Comparison of ENCODE assay signal across 22 cellular contexts in the genomic region with DNA sequence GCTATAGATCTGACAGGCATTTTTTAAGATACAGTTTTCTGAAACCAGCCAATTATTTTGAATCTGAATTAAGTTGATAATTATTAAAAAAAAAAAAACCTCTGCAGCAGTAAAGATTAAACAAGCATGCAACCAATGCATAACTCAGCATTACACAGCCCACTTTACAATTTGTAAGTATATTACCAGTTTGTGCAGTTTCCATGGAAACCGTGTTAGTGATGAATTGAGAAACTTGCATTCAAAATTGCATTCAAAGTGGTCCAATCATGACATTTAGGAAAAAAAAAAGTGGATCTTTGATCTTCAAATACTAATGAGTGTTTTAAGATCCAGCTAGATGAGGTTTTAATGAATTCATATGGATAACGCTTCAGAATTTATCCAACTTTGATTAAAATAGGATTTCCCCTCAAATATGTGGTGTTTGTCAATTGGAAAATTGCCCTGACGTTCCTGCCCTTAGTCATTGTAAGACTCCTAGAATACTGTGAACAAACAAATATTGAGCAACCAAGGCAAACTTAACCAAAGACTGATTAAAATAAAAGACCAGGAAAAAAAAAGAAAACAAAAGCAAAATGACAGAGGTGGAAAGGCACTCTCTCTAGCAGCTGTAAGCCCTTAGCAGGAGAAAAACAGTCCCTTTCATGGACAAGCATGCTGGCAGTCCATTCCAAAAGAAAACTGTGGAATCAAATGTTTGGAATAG.
DNase-seq lines count a peak whose midpoint lies in the region; ATAC-seq lines count a peak whose summit lies in the region.
"Had no signal": no experiment of that assay in that cellular context is flagged by ENCODE, and none has a peak within 500 bp of the region (broad histone marks: within the 10 kb centered on the region; RNA-seq: fewer than 3 reads in every experiment).

No MANE protein-coding gene starts in this region.

- no peaks in the 10 kb centered on the region for H3K36me3 Mint-ChIP-seq in CD4-positive, alpha-beta memory T cell
- no peaks in the 10 kb centered on the region for H3K36me3 Mint-ChIP-seq in naive thymus-derived CD4-positive, alpha-beta T cell
- H3K36me3 Mint-ChIP-seq: CD4-positive, CD25-positive, alpha-beta regulatory T cell had no signal

- H3K36me3 ChIP-seq in CD4-positive, alpha-beta memory T cell (ENCODE audit: insufficient read depth, low read length) = no peaks in the 10 kb centered on the region
- H3K36me3 ChIP-seq in naive thymus-derived CD4-positive, alpha-beta T cell (ENCODE audit: control insufficient read depth in 2 of 3, insufficient read depth in 3 of 3, low read length in 3 of 3) = no peaks in the 10 kb centered on the region
- H3K36me3 ChIP-seq: sigmoid colon had no signal

- no peaks in the 10 kb centered on the region for H3K4me1 Mint-ChIP-seq in CD4-positive, alpha-beta memory T cell
- peaks cover 0 to 1% (median 0%) of the 10 kb centered on the region in 7 donors for H3K4me1 Mint-ChIP-seq in naive thymus-derived CD4-positive, alpha-beta T cell
- H3K4me1 Mint-ChIP-seq: CD4-positive, CD25-positive, alpha-beta regulatory T cell; T-helper 17 cell had no signal

- no peaks in the 10 kb centered on the region for H3K4me1 ChIP-seq in CD4-positive, alpha-beta memory T cell (ENCODE audit: insufficient read depth, low read length)
- H3K4me1 ChIP-seq in naive thymus-derived CD4-positive, alpha-beta T cell (ENCODE audit: control insufficient read depth in 2 of 2, insufficient read depth in 2 of 2, low read length in 2 of 2) = no peaks in the 10 kb centered on the region

- no peaks in the 10 kb centered on the region for H3K27me3 ChIP-seq in CD4-positive, alpha-beta memory T cell (ENCODE audit: insufficient read depth, low read length)
- H3K27me3 ChIP-seq in naive thymus-derived CD4-positive, alpha-beta T cell (ENCODE audit: control insufficient read depth in 2 of 2, insufficient read depth in 2 of 2, low read length in 2 of 2) = no peaks in the 10 kb centered on the region
- H3K27me3 ChIP-seq: sigmoid colon had no signal

- intact Hi-C loops in CD4-positive, alpha-beta memory T cell (cut with micrococcal nuclease) = no loop called here
- intact Hi-C loops in naive thymus-derived CD4-positive, alpha-beta T cell (cut with micrococcal nuclease) = no loop called here

- peaks cover 0 to 3% (median 0%) of the 10 kb centered on the region in 8 donors for H3K9me3 Mint-ChIP-seq in CD4-positive, alpha-beta memory T cell
- peaks cover 0 to 2% (median 0%) of the 10 kb centered on the region in 11 donors for H3K9me3 Mint-ChIP-seq in naive thymus-derived CD4-positive, alpha-beta T cell
- H3K9me3 Mint-ChIP-seq: activated T-helper 2 cell treated with anti-CD3 and anti-CD28 coated beads, Interferon-gamma antibody, Interleukin-2, Interleukin-4, amounts not matched to agents 10 μg/mL and 5 μg/mL and 100 μg/mL, durations not matched to agents 14 hours and 24 hours and 36 hours; dendritic cell treated with granulocyte-macrophage colony-stimulating factor and Interleukin-4, amounts not matched to agents 40 ng/mL and 50 ng/mL, for 4 days; mesothelial cell of epicardium had no signal

- ATAC-seq in naive thymus-derived CD4-positive, alpha-beta T cell = no peak
- ATAC-seq: T-helper 17 cell had no signal

- POLR2A ChIA-PET in CD4-positive, alpha-beta memory T cell (lab: Charles Lee; ENCODE audit: partially characterized antibody) = no interaction called here
- POLR2A ChIA-PET in naive thymus-derived CD4-positive, alpha-beta T cell (lab: Charles Lee) = no interaction called here

- H3K27me3 Mint-ChIP-seq in CD4-positive, alpha-beta memory T cell = no peaks in the 10 kb centered on the region
- H3K27me3 Mint-ChIP-seq in naive thymus-derived CD4-positive, alpha-beta T cell = peaks cover 0 to 6% (median 4%) of the 10 kb centered on the region in 5 donors
- H3K27me3 Mint-ChIP-seq: CD4-positive, CD25-positive, alpha-beta regulatory T cell; dendritic cell treated with granulocyte-macrophage colony-stimulating factor and Interleukin-4, amounts not matched to agents 40 ng/mL and 50 ng/mL, for 4 days had no signal

- CTCF ChIA-PET in CD4-positive, alpha-beta memory T cell (lab: Charles Lee; ENCODE audit: partially characterized antibody) = no interaction called here
- CTCF ChIA-PET in naive thymus-derived CD4-positive, alpha-beta T cell (lab: Charles Lee) = interaction anchor here (0.5 kb wide), 1 partner anchor 644 kb away, joined by 5 read pairs; no protein-coding TSS in a partner anchor

- H3K27ac Mint-ChIP-seq in CD4-positive, alpha-beta memory T cell = no peak overlapping the region
- H3K27ac Mint-ChIP-seq in naive thymus-derived CD4-positive, alpha-beta T cell = no peak overlapping the region
- H3K27ac Mint-ChIP-seq: activated T-helper 2 cell treated with anti-CD3 and anti-CD28 coated beads, Interferon-gamma antibody, Interleukin-2, Interleukin-4, amounts not matched to agents 10 μg/mL and 5 μg/mL and 100 μg/mL, durations not matched to agents 14 hours and 24 hours and 36 hours; CD4-positive, CD25-positive, alpha-beta regulatory T cell; dendritic cell treated with granulocyte-macrophage colony-stimulating factor and Interleukin-4, amounts not matched to agents 40 ng/mL and 50 ng/mL, for 4 days; mesothelial cell of epicardium; T-helper 17 cell had no signal

- H3K27ac ChIP-seq in CD4-positive, alpha-beta memory T cell (ENCODE audit: low read depth, low read length) = no peak overlapping the region
- no peak overlapping the region for H3K27ac ChIP-seq in naive thymus-derived CD4-positive, alpha-beta T cell (ENCODE audit: low read depth, low read length)
- H3K27ac ChIP-seq: epithelial cell of prostate had no signal

- H3K4me3 Mint-ChIP-seq in CD4-positive, alpha-beta memory T cell = no peak overlapping the region
- no peak overlapping the region for H3K4me3 Mint-ChIP-seq in naive thymus-derived CD4-positive, alpha-beta T cell
- H3K4me3 Mint-ChIP-seq: CD4-positive, CD25-positive, alpha-beta regulatory T cell; dendritic cell treated with granulocyte-macrophage colony-stimulating factor and Interleukin-4, amounts not matched to agents 40 ng/mL and 50 ng/mL, for 4 days; mesothelial cell of epicardium; T-helper 17 cell had no signal

- H3K9me3 ChIP-seq in CD4-positive, alpha-beta memory T cell (ENCODE audit: control insufficient read depth in 1 of 2, low read length in 2 of 2) = no peaks in the 10 kb centered on the region
- H3K9me3 ChIP-seq in naive thymus-derived CD4-positive, alpha-beta T cell (ENCODE audit: control insufficient read depth in 2 of 3, low read length in 3 of 3) = no peaks in the 10 kb centered on the region
- H3K9me3 ChIP-seq: sigmoid colon had no signal

- DNase-seq in NCI-H1694 treated with DMSO at 0.1 percent for 48 hours (lab: John Stamatoyannopoulos, UW) (peak; percentile 8), NCI-H1694 (lab: John Stamatoyannopoulos, UW) (no peak), amniotic stem cell (lab: John Stamatoyannopoulos, UW) (peak; percentile 20), fibroblast of peridontal ligament (ENCODE audit: extremely low read depth) (peak; percentile 84), renal cortical epithelial cell (ENCODE audit: low read depth) (peak; percentile 75), T1000 (lab: John Stamatoyannopoulos, UW) (no peak)
- DNase-seq in CD4-positive, alpha-beta memory T cell = no peak
- no peak for DNase-seq in naive thymus-derived CD4-positive, alpha-beta T cell
- DNase-seq: 8988T; amygdala; CD4-positive, CD25-positive, alpha-beta regulatory T cell; DMS79 treated with DMSO at 0.1 percent for 48 hours; hippocampal formation; NCI-H187 treated with DMSO at 0.1 percent for 48 hours; nucleus accumbens; sigmoid colon; stimulated activated CD4-positive, alpha-beta T cell treated with anti-CD3 and anti-CD28 coated beads, Interleukin-2, amount 100 ng/mL, for 24 hours; T-helper 17 cell had no signal

- H3K4me3 ChIP-seq in CD4-positive, alpha-beta memory T cell (ENCODE audit: low read length in 2 of 2) = no peak overlapping the region
- no peak overlapping the region for H3K4me3 ChIP-seq in naive thymus-derived CD4-positive, alpha-beta T cell (ENCODE audit: low read length)
- H3K4me3 ChIP-seq: sigmoid colon had no signal

Comparison
In these comparisons a context has a peak if more than half of its experiments do, and no peak if none do; other contexts are left out.
1. DNase-seq: peak in NCI-H1694 treated with DMSO at 0.1 percent for 48 hours (single experiment), amniotic stem cell (single experiment), fibroblast of peridontal ligament (single experiment) and renal cortical epithelial cell (single experiment); none in NCI-H1694 (single experiment), T1000 (single experiment), CD4-positive, alpha-beta memory T cell (0 of 5) and naive thymus-derived CD4-positive, alpha-beta T cell (0 of 9).